8 cellular contexts compared by ENCODE assay signal in the genomic region with DNA sequence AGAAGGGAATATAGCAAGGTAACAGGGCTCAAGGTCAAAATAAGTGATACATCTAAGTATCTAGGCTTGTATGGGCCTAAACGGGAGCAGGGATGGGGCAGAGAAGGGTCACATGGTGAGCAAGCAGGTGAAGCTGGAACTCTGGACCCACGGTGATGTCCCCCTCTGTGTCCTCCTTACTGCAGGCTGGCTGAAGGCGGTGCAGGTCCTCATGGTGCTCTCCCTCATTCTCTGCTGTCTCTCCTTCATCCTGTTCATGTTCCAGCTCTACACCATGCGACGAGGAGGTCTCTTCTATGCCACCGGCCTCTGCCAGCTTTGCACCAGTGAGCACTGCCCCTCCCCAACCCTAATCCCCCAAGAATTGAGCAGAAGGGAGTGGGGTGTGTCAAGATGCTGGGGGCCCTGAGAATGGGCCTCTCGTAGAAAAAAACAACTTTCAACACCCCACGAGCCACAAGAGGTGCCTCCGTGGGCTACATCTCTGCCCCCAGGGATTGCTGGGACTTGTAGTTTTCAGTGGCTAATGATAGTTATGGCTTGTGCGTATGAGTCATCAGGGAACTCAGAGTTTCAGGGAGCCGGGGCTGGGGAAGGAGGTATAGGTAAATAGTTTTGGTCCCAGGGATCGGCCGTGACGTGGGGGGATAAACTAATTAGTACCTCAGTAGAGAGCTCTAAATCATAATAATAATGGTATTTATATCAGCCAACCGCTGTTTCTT. TPM values are rescaled to one million over a fixed set of nuclear protein-coding genes. Genes with fewer than 3 reads are reported as not detected.
DNase-seq lines count a peak whose midpoint lies in the region; ATAC-seq and TF ChIP-seq lines count a peak whose summit lies in the region.

No MANE protein-coding gene starts in this region.

- TF ChIP-seq CTCF in chondrocyte (IDR thresholded peaks at IDR 0.05) (no peak), natural killer cell (IDR thresholded peaks at IDR 0.05) (no peak)

- CTCF ChIA-PET in activated CD4-positive, alpha-beta T cell treated with anti-CD3 and anti-CD28 coated beads for 36 hours (lab: Charles Lee): interaction anchor here (0.5 to 2.0 kb wide), 4 partner anchors 11 to 1064 kb away, joined by 3 to 7 read pairs (median 4); a partner anchor contains a TSS

- H3K4me3 Mint-ChIP-seq in activated CD4-positive, alpha-beta T cell treated with anti-CD3 and anti-CD28 coated beads for 36 hours: peak overlapping the region; percentile 71
- peak overlapping the region; percentile 85 for H3K4me3 Mint-ChIP-seq in T-helper 2 cell treated with Interferon-gamma antibody and Interleukin-4, amounts not matched to agents 5 μg/mL and 100 μg/mL, for 36 hours
- H3K4me3 Mint-ChIP-seq in chondrocyte (ENCODE audit: unreplicated experiment): peak overlapping the region; percentile 4
- H3K4me3 Mint-ChIP-seq in natural killer cell: peak overlapping the region; percentile 85

- peaks cover 47% of the 10 kb centered on the region for H3K36me3 Mint-ChIP-seq in activated CD4-positive, alpha-beta T cell treated with anti-CD3 and anti-CD28 coated beads for 36 hours (ENCODE audit: low read depth)
- peaks cover 66% of the 10 kb centered on the region for H3K36me3 Mint-ChIP-seq in T-helper 2 cell treated with Interferon-gamma antibody and Interleukin-4, amounts not matched to agents 5 μg/mL and 100 μg/mL, for 36 hours (ENCODE audit: low read depth)
- H3K36me3 Mint-ChIP-seq in chondrocyte (ENCODE audit: low read depth) (peaks cover 10% of the 10 kb centered on the region), natural killer cell (no peaks in the 10 kb centered on the region)

- no peak for ATAC-seq in activated CD4-positive, alpha-beta T cell treated with anti-CD3 and anti-CD28 coated beads for 36 hours
- ATAC-seq in natural killer cell (no peak), HG03025 (IDR thresholded peaks at IDR 0.05; ENCODE audit: low FRiP score, unreplicated experiment) (no peak), GM18511 (IDR thresholded peaks at IDR 0.05; ENCODE audit: unreplicated experiment) (no peak)

- no peaks in the 10 kb centered on the region for H3K9me3 Mint-ChIP-seq in activated CD4-positive, alpha-beta T cell treated with anti-CD3 and anti-CD28 coated beads for 36 hours (ENCODE audit: low read depth)
- peaks cover 3% of the 10 kb centered on the region for H3K9me3 Mint-ChIP-seq in T-helper 2 cell treated with Interferon-gamma antibody and Interleukin-4, amounts not matched to agents 5 μg/mL and 100 μg/mL, for 36 hours
- H3K9me3 Mint-ChIP-seq in chondrocyte (ENCODE audit: low read depth): no peaks in the 10 kb centered on the region
- H3K9me3 Mint-ChIP-seq in natural killer cell: no peaks in the 10 kb centered on the region

- intact Hi-C loops in activated CD4-positive, alpha-beta T cell treated with anti-CD3 and anti-CD28 coated beads for 36 hours (cut with DNase I, micrococcal nuclease): loop anchor here (5.0 to 10.0 kb wide), 7 partner anchors 68 to 1335 kb away; a partner anchor contains a TSS
- intact Hi-C loops in natural killer cell (cut with micrococcal nuclease): no loop called here

- peak overlapping the region; percentile 81 for H3K27ac Mint-ChIP-seq in activated CD4-positive, alpha-beta T cell treated with anti-CD3 and anti-CD28 coated beads for 36 hours
- H3K27ac Mint-ChIP-seq in T-helper 2 cell treated with Interferon-gamma antibody and Interleukin-4, amounts not matched to agents 5 μg/mL and 100 μg/mL, for 36 hours: peak overlapping the region; percentile 94
- peak overlapping the region; percentile 75 for H3K27ac Mint-ChIP-seq in chondrocyte (ENCODE audit: unreplicated experiment)
- peak overlapping the region; percentile 99 to 100 for H3K27ac Mint-ChIP-seq in natural killer cell

- peak; percentile 72 for DNase-seq in activated CD4-positive, alpha-beta T cell treated with anti-CD3 and anti-CD28 coated beads for 36 hours
- no peak for DNase-seq in activated CD4-positive, alpha-beta T cell treated with anti-CD3 and anti-CD28 coated beads for 1 hour
- DNase-seq in T-helper 2 cell treated with Interferon-gamma antibody and Interleukin-4, amounts not matched to agents 5 μg/mL and 100 μg/mL, for 36 hours (ENCODE audit: low spot score): peak; percentile 47
- DNase-seq in chondrocyte (ENCODE audit: low spot score) (no peak), natural killer cell (peak; percentile 30), NCI-H128 (lab: John Stamatoyannopoulos, UW; ENCODE audit: unreplicated experiment) (no peak)

- H3K27me3 Mint-ChIP-seq in activated CD4-positive, alpha-beta T cell treated with anti-CD3 and anti-CD28 coated beads for 36 hours: no peaks in the 10 kb centered on the region
- no peaks in the 10 kb centered on the region for H3K27me3 Mint-ChIP-seq in T-helper 2 cell treated with Interferon-gamma antibody and Interleukin-4, amounts not matched to agents 5 μg/mL and 100 μg/mL, for 36 hours (ENCODE audit: low read depth)
- H3K27me3 Mint-ChIP-seq in chondrocyte (ENCODE audit: low read depth) (no peaks in the 10 kb centered on the region), natural killer cell (ENCODE audit: low read depth in 2 of 2) (no peaks in the 10 kb centered on the region)

- POLR2A ChIA-PET in activated CD4-positive, alpha-beta T cell treated with anti-CD3 and anti-CD28 coated beads for 36 hours (lab: Charles Lee): interaction anchor here (0.8 kb wide), 1 partner anchor 126 kb away, joined by 4 read pairs; no protein-coding TSS in a partner anchor

- peaks cover 76% of the 10 kb centered on the region for H3K4me1 Mint-ChIP-seq in activated CD4-positive, alpha-beta T cell treated with anti-CD3 and anti-CD28 coated beads for 36 hours
- H3K4me1 Mint-ChIP-seq in T-helper 2 cell treated with Interferon-gamma antibody and Interleukin-4, amounts not matched to agents 5 μg/mL and 100 μg/mL, for 36 hours (ENCODE audit: low read depth): peaks cover 58% of the 10 kb centered on the region
- H3K4me1 Mint-ChIP-seq in chondrocyte (ENCODE audit: low read depth): peaks cover 70% of the 10 kb centered on the region
- H3K4me1 Mint-ChIP-seq in natural killer cell: peaks cover 83 to 84% of the 10 kb centered on the region in 2 donors

RNA-seq across cellular contexts. Expression of a gene that starts 4.0 kb away (rescaled TPM):
- total RNA-seq in activated CD4-positive, alpha-beta T cell treated with anti-CD3 and anti-CD28 coated beads for 36 hours: 100 to 1,000 TPM; 166 to 195 TPM
- total RNA-seq in chondrocyte (257 to 284 TPM (median 277 TPM) in 3 replicates), natural killer cell (100 to 1,000 TPM; 284 to 342 (median 334) TPM)

RNA-seq across cellular contexts. Expression of a gene that starts 34.4 kb away (rescaled TPM):
- 10 to 100 TPM; 18.9 to 21.5 TPM for total RNA-seq in activated CD4-positive, alpha-beta T cell treated with anti-CD3 and anti-CD28 coated beads for 36 hours
- 5.4 to 14.0 TPM (median 10.1 TPM) in 3 replicates for total RNA-seq in chondrocyte
- 10 to 100 TPM; 10.2 to 12.3 (median 11.1) TPM for total RNA-seq in natural killer cell

RNA-seq across cellular contexts. Expression of a gene that starts 34.8 kb away (rescaled TPM):
- total RNA-seq in activated CD4-positive, alpha-beta T cell treated with anti-CD3 and anti-CD28 coated beads for 36 hours: under 1 TPM in 1 of 2 experiments, not detected in 1; 0.25 TPM
- not detected in 3 replicates for total RNA-seq in chondrocyte
- not detected for total RNA-seq in natural killer cell

RNA-seq across cellular contexts. Expression of a gene that starts 59.4 kb away (rescaled TPM):
- under 1 TPM in 1 of 2 experiments, not detected in 1; 0.12 TPM for total RNA-seq in activated CD4-positive, alpha-beta T cell treated with anti-CD3 and anti-CD28 coated beads for 36 hours
- total RNA-seq in chondrocyte (0.27 to 0.97 TPM (median 0.87 TPM) in 3 replicates), natural killer cell (not detected)

Comparison
In these comparisons a context has a peak if more than half of its experiments do, and no peak if none do; other contexts are left out.
1. DNase-seq: peak in activated CD4-positive, alpha-beta T cell treated with anti-CD3 and anti-CD28 coated beads for 36 hours (single experiment), T-helper 2 cell treated with Interferon-gamma antibody and Interleukin-4, amounts not matched to agents 5 μg/mL and 100 μg/mL, for 36 hours (single experiment) and natural killer cell (single experiment); none in activated CD4-positive, alpha-beta T cell treated with anti-CD3 and anti-CD28 coated beads for 1 hour (single experiment), chondrocyte (single experiment) and NCI-H128 (single experiment).
2. H3K4me3 Mint-ChIP-seq: peak in every context shown above with its lines; median percentile 85 in T-helper 2 cell treated with Interferon-gamma antibody and Interleukin-4, amounts not matched to agents 5 μg/mL and 100 μg/mL, for 36 hours; 85 in natural killer cell; 71 in activated CD4-positive, alpha-beta T cell treated with anti-CD3 and anti-CD28 coated beads for 36 hours; 4 in chondrocyte.
3. Peak in every context shown above with its lines, with median percentiles within 50 percentile points of each other: H3K27ac Mint-ChIP-seq.